In the genomic region with DNA sequence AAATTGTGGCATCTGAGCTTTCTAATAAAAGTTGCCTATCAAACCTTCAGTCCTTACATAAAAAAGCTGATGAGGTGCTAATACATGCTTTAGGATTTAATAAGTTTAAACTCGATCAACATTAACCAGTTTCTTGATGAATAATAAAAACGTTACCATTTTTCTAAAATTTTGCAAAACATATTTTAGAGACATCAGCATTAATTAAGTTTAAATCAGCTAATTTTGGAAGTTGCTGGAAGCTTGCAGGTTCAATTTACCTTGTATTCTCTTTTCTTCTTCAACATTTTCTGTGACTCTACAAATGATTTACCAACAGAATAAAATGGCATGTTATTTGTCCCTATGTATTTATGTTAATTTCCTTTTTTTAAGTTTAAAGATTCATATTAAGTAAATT, we compare ENCODE assay signal across 34 cellular contexts.
"Had no signal": no experiment of that assay in that cellular context is flagged by ENCODE, and none has a peak within 500 bp of the region (broad histone marks: within the 10 kb centered on the region; RNA-seq: fewer than 3 reads in every experiment).

No MANE protein-coding gene starts in this region.

- H3K4me3 ChIP-seq: adrenal gland, ascending aorta, body of pancreas, breast epithelium, cardiac muscle cell had no signal

- H3K27me3 ChIP-seq: adrenal gland, ascending aorta, body of pancreas, brain microvascular endothelial cell, breast epithelium, cardiac muscle cell had no signal

- ATAC-seq: activated naive CD4-positive, alpha-beta T cell treated with anti-CD3 and anti-CD28 coated beads, Interleukin-2, amount 50 U/mL, for 72 hours; activated naive CD8-positive, alpha-beta T cell treated with anti-CD3 and anti-CD28 coated beads, Interleukin-2, amount 50 U/mL, for 24 hours; activated T-cell treated with anti-CD3 and anti-CD28 coated beads, Interleukin-2, amount 50 U/mL, for 4 hours; activated T-cell treated with anti-CD3 and anti-CD28 coated beads, Interleukin-2, amount 50 U/mL, for 72 hours; activated T-helper 17 cell treated with anti-CD3 and anti-CD28 coated beads, Interleukin-2, amount 50 U/mL, for 72 hours; body of pancreas had no signal

- DNase-seq: activated effector memory CD4-positive, alpha-beta T cell treated with anti-CD3 and anti-CD28 coated beads, Interleukin-2, amount 50 U/mL, for 16 hours; activated effector memory CD4-positive, alpha-beta T cell treated with Interleukin-2 at 50 U/mL for 16 hours; activated gamma-delta T cell; activated gamma-delta T cell treated with Interleukin-2 at 50 U/mL for 16 hours; activated naive CD4-positive, alpha-beta T cell; activated naive CD4-positive, alpha-beta T cell treated with anti-CD3 and anti-CD28 coated beads for 36 hours; activated naive CD4-positive, alpha-beta T cell treated with anti-CD3 and anti-CD28 coated beads, Interleukin-2, amount 10 ng/mL, durations not matched to agents 7 days and 5 days; activated naive CD4-positive, alpha-beta T cell treated with anti-CD3 and anti-CD28 coated beads, Interleukin-2, amount 50 U/mL, for 16 hours; activated naive CD4-positive, alpha-beta T cell treated with Interleukin-2 at 50 U/mL for 16 hours; activated naive CD8-positive, alpha-beta T cell treated with anti-CD3 and anti-CD28 coated beads for 36 hours; activated naive CD8-positive, alpha-beta T cell treated with anti-CD3 and anti-CD28 coated beads, Interleukin-2, amount 10 ng/mL, durations not matched to agents 7 days and 5 days; activated naive CD8-positive, alpha-beta T cell treated with anti-CD3 and anti-CD28 coated beads, Interleukin-2, amount 50 U/mL, for 24 hours; activated T-cell treated with anti-CD3 and anti-CD28 coated beads, Interleukin-2, amount 50 U/mL, for 1 hour; activated T-cell treated with anti-CD3 and anti-CD28 coated beads, Interleukin-2, amount 50 U/mL, for 24 hours; activated T-cell treated with anti-CD3 and anti-CD28 coated beads, Interleukin-2, amount 50 U/mL, for 4 hours; activated T-cell treated with anti-CD3 and anti-CD28 coated beads, Interleukin-2, amount 50 U/mL, for 48 hours; activated T-cell treated with anti-CD3 and anti-CD28 coated beads, Interleukin-2, amount 50 U/mL, for 72 hours; adrenal gland; amniotic stem cell; amygdala; anterior cingulate cortex; aorta; body of pancreas; brain microvascular endothelial cell; caudate nucleus; central memory CD4-positive, alpha-beta T cell; cerebellar nuclear complex had no signal

- H3K4me1 ChIP-seq: adrenal gland, ascending aorta, breast epithelium had no signal

- FAIRE-seq: astrocyte, bronchial epithelial cell had no signal

- H3K27ac ChIP-seq: adrenal gland, ascending aorta, body of pancreas, brain microvascular endothelial cell, breast epithelium, cardiac muscle cell had no signal

- H3K9me3 ChIP-seq: adrenal gland, ascending aorta, body of pancreas, breast epithelium had no signal

- H3K36me3 ChIP-seq: adrenal gland, ascending aorta, brain microvascular endothelial cell, breast epithelium, cardiac muscle cell had no signal
